In genomic region chr3:49813497-49814174, GRCh38 we compare ENCODE assay signal across 8 cellular contexts. TPM values are rescaled to one million over a fixed set of nuclear protein-coding genes. Genes with fewer than 3 reads are reported as not detected.
A peak's percentile ranks its signal among the peaks of the same experiment; 100 is the strongest.
DNase-seq lines count a peak whose midpoint lies in the region; ATAC-seq and TF ChIP-seq lines count a peak whose summit lies in the region.

Gene UBA7 (minus strand): TSS chr3:49813953. CDS start chr3:49813787, 166 bp downstream.

- no peaks in the 10 kb centered on the region; the same call in 1 of the 2 replicates for H3K36me3 Mint-ChIP-seq in HFFc6 (ENCODE audit: low read depth)

- H3K27me3 Mint-ChIP-seq in HFFc6 (ENCODE audit: insufficient read depth), result no peaks in the 10 kb centered on the region; the same call in none of the 2 replicates

- no peaks in the 10 kb centered on the region for H3K9me3 Mint-ChIP-seq in HFFc6

- peaks cover 24% of the 10 kb centered on the region for H3K4me1 Mint-ChIP-seq in HFFc6 (ENCODE audit: low read depth)

- H3K27ac Mint-ChIP-seq in HFFc6, result peak within 1 kb of the TSS; percentile 88

- peak; percentile 98 for ATAC-seq in left colon
- ATAC-seq in stimulated activated naive CD8-positive, alpha-beta T cell treated with anti-CD3 and anti-CD28 coated beads, Interleukin-15, Interleukin-2, amounts not matched to agents 100 U/mL and 50 U/mL, for 24 hours, result peak; percentile 75
- ATAC-seq in GM18907 (IDR thresholded peaks at IDR 0.05; ENCODE audit: unreplicated experiment), result no peak

- no peak for TF ChIP-seq CTCF in HFFc6 (IDR thresholded peaks at IDR 0.05)

- DNase-seq in GDM1 (lab: John Stamatoyannopoulos, UW) (peak; percentile 45), HFFc6 (peak; percentile 38), RPMI7951 (ENCODE audit: low read depth) (peak; percentile 88), T47D (ENCODE audit: low read depth in 1 of 2, low spot score in 1 of 2) (peak; percentile 30 to 51), left colon (peak; percentile 53 to 55), NCI-H82 (lab: John Stamatoyannopoulos, UW) (no peak)
- peak; percentile 41 for DNase-seq in stimulated activated naive CD8-positive, alpha-beta T cell treated with anti-CD3 and anti-CD28 coated beads, Interleukin-15, Interleukin-2, amounts not matched to agents 100 U/mL and 50 U/mL, for 24 hours

- in situ Hi-C loops in T47D (cut with HindIII; ENCODE audit: low pct_unique_long_range_greater_than_20kb, low sequenced_read_pairs), result no loop called here

- intact Hi-C loops in left colon (cut with DNase I, micrococcal nuclease), result no loop called here

- peak within 1 kb of the TSS; percentile 92 for H3K4me3 Mint-ChIP-seq in HFFc6

RNA-seq across cellular contexts. Expression of gene UBA7, which starts in this region (rescaled TPM):
- total RNA-seq in HFFc6 (2021; fragmentation: NEBNext Ultra II Directional; extraction: Animal tissue kit (Norgen Biotek cat#: 25700)), result 10 to 100 TPM; 11.9 to 32.6 (median 28.3) TPM
- total RNA-seq in RPMI7951 (2014; rRNA removed; shearing (Covaris generic)), result 22.3 and 27.2 TPM in 2 replicates
- total RNA-seq in left colon, result 100 to 1,000 TPM in 1 of 2 donors, 10 to 100 TPM in 1; 71.6 to 102 TPM
